31 cellular contexts compared by ENCODE assay signal in the genomic region with DNA sequence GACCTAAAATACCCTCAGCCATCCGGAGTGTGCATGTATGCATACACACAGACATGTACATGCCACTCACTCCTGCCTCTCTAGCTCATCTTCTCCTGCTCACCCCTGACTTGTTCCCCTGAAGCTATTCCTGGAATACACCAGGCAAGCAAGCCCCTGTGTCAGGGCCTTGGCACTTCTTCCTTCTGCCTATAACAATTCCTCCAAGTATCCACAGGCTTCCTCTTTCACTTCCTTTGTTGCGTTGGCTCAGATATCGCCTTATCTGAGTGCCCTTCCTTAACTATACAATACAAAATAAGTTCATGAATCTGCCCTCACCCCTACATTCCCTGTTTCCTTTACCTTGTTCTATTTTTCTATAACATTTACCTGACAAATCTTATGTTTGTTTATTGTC.
DNase-seq lines count a peak whose midpoint lies in the region; ATAC-seq, FAIRE-seq and TF ChIP-seq lines count a peak whose summit lies in the region.
"Had no signal": no experiment of that assay in that cellular context is flagged by ENCODE, and none has a peak within 500 bp of the region (broad histone marks: within the 10 kb centered on the region; RNA-seq: fewer than 3 reads in every experiment).

No MANE protein-coding gene starts in this region.

- H3K27ac Mint-ChIP-seq in endodermal cell = no peak overlapping the region
- H3K27ac Mint-ChIP-seq: activated CD4-positive, alpha-beta T cell treated with anti-CD3 and anti-CD28 coated beads, Interleukin-2, amount 10 ng/mL, durations not matched to agents 7 days and 5 days; activated naive CD8-positive, alpha-beta T cell treated with anti-CD3 and anti-CD28 coated beads for 36 hours; H9; mesothelial cell of epicardium; WTC11 had no signal

- no peaks in the 10 kb centered on the region for H3K4me1 ChIP-seq in liver (ENCODE audit: control insufficient read depth in 4 of 4, insufficient read depth in 4 of 4, low read length in 3 of 4)
- H3K4me1 ChIP-seq in HepG2 (ENCODE audit: insufficient read depth, low read length) = no peaks in the 10 kb centered on the region
- peaks cover 4% of the 10 kb centered on the region for H3K4me1 ChIP-seq in endodermal cell (ENCODE audit: control insufficient read depth, insufficient read depth, low read length)
- H3K4me1 ChIP-seq: A549, tibial artery had no signal

- no peak overlapping the region for H3K4me2 ChIP-seq in HepG2 (ENCODE audit: low read depth, low read length)
- H3K4me2 ChIP-seq: A549, PC-9 had no signal

- CTCF ChIA-PET in HepG2 (lab: Yijun Ruan, JAX; ENCODE audit: low intra/inter-chr PET ratio, low total read pairs) = no interaction called here

- POLR2A ChIA-PET in HepG2 (lab: Yijun Ruan, JAX) = no interaction called here

- no TSS peak for BruUV-seq in HepG2 (replicated peaks; lab: Mats Ljungman, UMichigan)

- H3K4me1 Mint-ChIP-seq in endodermal cell = peaks cover 14% of the 10 kb centered on the region
- H3K4me1 Mint-ChIP-seq: activated naive CD8-positive, alpha-beta T cell treated with anti-CD3 and anti-CD28 coated beads for 36 hours had no signal

- TF ChIP-seq CTCF in liver (IDR thresholded peaks at IDR 0.05; ENCODE audit: low read depth, low read length, missing input control) (no peak), HepG2 (CRISPR knock-in tag; IDR thresholded peaks at IDR 0.05) (no peak), endodermal cell (conservative IDR thresholded peaks at IDR 0.05) (no peak)

- TF ChIP-seq EP300 in HepG2 (IDR thresholded peaks at IDR 0.05; ENCODE audit: low read depth in 2 of 2, low read length in 2 of 2) (no peak), HepG2 (CRISPR knock-in tag; IDR thresholded peaks at IDR 0.05; ENCODE audit: borderline replicate concordance) (no peak)

- DNase-seq in HepG2 (ENCODE audit: low spot score) (no peak), OCI-M1 (lab: John Stamatoyannopoulos, UW) (peak; percentile 14), endodermal cell (peak; percentile 36), urothelium cell line (ENCODE audit: low spot score) (no peak), SW480 (ENCODE audit: low spot score) (no peak), NCI-H2029 (lab: John Stamatoyannopoulos, UW) (no peak)
- DNase-seq: activated CD4-positive, alpha-beta T cell treated with anti-CD3 and anti-CD28 coated beads, Interleukin-2, amount 10 ng/mL, durations not matched to agents 7 days and 5 days; activated gamma-delta T cell; activated naive CD8-positive, alpha-beta T cell treated with anti-CD3 and anti-CD28 coated beads for 36 hours; activated T-cell treated with anti-CD3 and anti-CD28 coated beads, Interleukin-2, amount 50 U/mL, for 1 hour; anterior cingulate cortex; CD8-positive, alpha-beta memory T cell; foreskin melanocyte; H9; heart left ventricle; islet precursor cell; NCI-H1092 treated with DMSO at 0.1 percent for 48 hours; NCI-H187 treated with DMSO at 0.1 percent for 48 hours; NCI-H2171 treated with DMSO at 0.1 percent for 48 hours; NCI-H510A; PC-9; stimulated activated CD4-positive, alpha-beta T cell treated with anti-CD3 and anti-CD28 coated beads, Interleukin-4, amount 100 ng/mL, for 24 hours; T-helper 9 cell; tibial artery had no signal

- ATAC-seq in HepG2 (no peak), HG03108 (IDR thresholded peaks at IDR 0.05; ENCODE audit: unreplicated experiment) (no peak)
- ATAC-seq: A549, WTC11 had no signal

- FAIRE-seq in HepG2 (lab: Jason Lieb, UNC) (no peak), urothelium cell line (lab: Jason Lieb, UNC) (peak; percentile 70)
- FAIRE-seq: A549 had no signal

- H3K4me3 ChIP-seq in liver (ENCODE audit: low read depth in 1 of 3, low read length in 3 of 3) = no peak overlapping the region
- no peak overlapping the region for H3K4me3 ChIP-seq in HepG2 (replicated peaks in 1 of 3; ENCODE audit: insufficient read depth in 1 of 3, low read depth in 2 of 3, low read length in 3 of 3)
- no peak overlapping the region for H3K4me3 ChIP-seq in endodermal cell (ENCODE audit: low read length)
- H3K4me3 ChIP-seq: A549, coronary artery, heart left ventricle, PC-9, tibial artery had no signal

- no peaks in the 10 kb centered on the region for H4K20me1 ChIP-seq in HepG2 (ENCODE audit: insufficient read depth, low read length)

- no peak overlapping the region for H3K9ac ChIP-seq in liver (ENCODE audit: low read depth in 1 of 2, low read length in 2 of 2)
- H3K9ac ChIP-seq in HepG2 (ENCODE audit: insufficient read depth, low read depth, low read length) = no peak overlapping the region
- H3K9ac ChIP-seq in endodermal cell (ENCODE audit: extremely low read depth, low read length, poor library complexity, severe bottlenecking) = no peak overlapping the region

- peaks cover 0 to 3% (median 0%) of the 10 kb centered on the region in 4 donors for H3K36me3 ChIP-seq in liver (ENCODE audit: control insufficient read depth in 4 of 4, insufficient read depth in 3 of 4, low read depth in 1 of 4, low read length in 3 of 4)
- H3K36me3 ChIP-seq in HepG2 (replicated peaks in 1 of 2; ENCODE audit: control insufficient read depth in 1 of 2, insufficient read depth in 2 of 2, low read length in 2 of 2) = no peaks in the 10 kb centered on the region
- no peaks in the 10 kb centered on the region for H3K36me3 ChIP-seq in endodermal cell (ENCODE audit: control insufficient read depth, insufficient read depth, low read length)

- TF ChIP-seq RAD21 in liver (IDR thresholded peaks at IDR 0.05) (no peak), HepG2 (CRISPR knock-in tag; IDR thresholded peaks at IDR 0.05) (no peak)

- H3K27ac ChIP-seq in liver (ENCODE audit: low read depth in 1 of 2, low read length in 2 of 2) (no peak overlapping the region), HepG2 (ENCODE audit: extremely low read length, insufficient read depth, low read length) (no peak overlapping the region), endodermal cell (ENCODE audit: low read depth, low read length) (no peak overlapping the region)
- H3K27ac ChIP-seq: A549, coronary artery, heart left ventricle, neutrophil, PC-9, tibial artery had no signal

- no peaks in the 10 kb centered on the region for H3K79me2 ChIP-seq in HepG2 (ENCODE audit: insufficient read depth, low read length)

- H3K9me3 Mint-ChIP-seq in endodermal cell = no peaks in the 10 kb centered on the region
- H3K9me3 Mint-ChIP-seq: activated CD4-positive, alpha-beta T cell treated with anti-CD3 and anti-CD28 coated beads, Interleukin-2, amount 10 ng/mL, durations not matched to agents 7 days and 5 days; activated naive CD8-positive, alpha-beta T cell treated with anti-CD3 and anti-CD28 coated beads for 36 hours; CD8-positive, alpha-beta memory T cell; H9; WTC11 had no signal

- TF ChIP-seq POLR2A in HepG2 (IDR thresholded peaks at IDR 0.05; ENCODE audit: insufficient read depth in 1 of 2, low read depth in 2 of 2, low read length in 2 of 2) = no peak

- H3K36me3 Mint-ChIP-seq in endodermal cell (ENCODE audit: low read depth) = peaks cover 3% of the 10 kb centered on the region
- H3K36me3 Mint-ChIP-seq: WTC11 had no signal

- no peak overlapping the region for H3K4me3 Mint-ChIP-seq in endodermal cell
- H3K4me3 Mint-ChIP-seq: activated CD4-positive, alpha-beta T cell treated with anti-CD3 and anti-CD28 coated beads, Interleukin-2, amount 10 ng/mL, durations not matched to agents 7 days and 5 days; activated naive CD8-positive, alpha-beta T cell treated with anti-CD3 and anti-CD28 coated beads for 36 hours; CD8-positive, alpha-beta memory T cell; mesothelial cell of epicardium; WTC11 had no signal

- no peak overlapping the region for H2AFZ ChIP-seq in HepG2 (ENCODE audit: low read length)
- H2AFZ ChIP-seq: PC-9 had no signal

- no peaks in the 10 kb centered on the region for H3K27me3 Mint-ChIP-seq in endodermal cell (ENCODE audit: insufficient read depth)
- H3K27me3 Mint-ChIP-seq: activated CD4-positive, alpha-beta T cell treated with anti-CD3 and anti-CD28 coated beads, Interleukin-2, amount 10 ng/mL, durations not matched to agents 7 days and 5 days; activated naive CD8-positive, alpha-beta T cell treated with anti-CD3 and anti-CD28 coated beads for 36 hours; CD8-positive, alpha-beta memory T cell had no signal

- H3K9me3 ChIP-seq in liver (ENCODE audit: control insufficient read depth in 4 of 4, low read length in 3 of 4) (no peaks in the 10 kb centered on the region), HepG2 (ENCODE audit: low read length) (no peaks in the 10 kb centered on the region), endodermal cell (ENCODE audit: control insufficient read depth, low read length) (no peaks in the 10 kb centered on the region)
- H3K9me3 ChIP-seq: A549, heart left ventricle, neutrophil, tibial artery had no signal

- in situ Hi-C loops in HepG2 (cut with HindIII; ENCODE audit: extremely low pct_ligation_motif_present, low pct_unique_long_range_greater_than_20kb) = no loop called here

- H3K27me3 ChIP-seq in liver (ENCODE audit: control insufficient read depth in 4 of 4, insufficient read depth in 4 of 4, low read length in 3 of 4) (no peaks in the 10 kb centered on the region), HepG2 (ENCODE audit: control insufficient read depth in 1 of 2, insufficient read depth in 2 of 2, low read length in 2 of 2) (no peaks in the 10 kb centered on the region), endodermal cell (ENCODE audit: control insufficient read depth, insufficient read depth, low read length, poor library complexity, severe bottlenecking) (no peaks in the 10 kb centered on the region)
- H3K27me3 ChIP-seq: heart left ventricle, neutrophil, tibial artery had no signal

- WGBS in liver = 80% methylated on average over 3 of the region's 3 CpGs
- 97% methylated on average over 3 of the region's 3 CpGs for WGBS in HepG2 (ENCODE audit: low lambda C conversion rate)
- WGBS in endodermal cell (ENCODE audit: insufficient coverage in 1 of 2, insufficient read length in 1 of 2), 2 experiments = 93 to 100% methylated on average over 2 to 3 of the region's 3 CpGs

- intact Hi-C loops in HepG2 (cut with micrococcal nuclease; ENCODE audit: unreplicated experiment) = no loop called here

TF ChIP-seq in liver, 16 proteins besides CTCF, POLR2A, EP300 and RAD21:
- TF ChIP-seq NR2F2 (IDR thresholded peaks at IDR 0.05) = peak; percentile 27
- no peak for TF ChIP-seq SP1 (IDR thresholded peaks at IDR 0.05)

TF ChIP-seq in HepG2, 621 proteins besides CTCF, POLR2A, EP300 and RAD21 (continues in another document):
- TF ChIP-seq NFRKB (IDR thresholded peaks at IDR 0.05) (no peak), RARA (CRISPR knock-in tag; IDR thresholded peaks at IDR 0.05) (no peak), ZNF335 (CRISPR knock-in tag; IDR thresholded peaks at IDR 0.05) (no peak), ZNF124 (CRISPR knock-in tag; IDR thresholded peaks at IDR 0.05) (no peak)

Comparison
In these comparisons a context has a peak if more than half of its experiments do, and no peak if none do; other contexts are left out.
1. DNase-seq: peak in OCI-M1 (single experiment) and endodermal cell (single experiment); none in HepG2 (single experiment), urothelium cell line (single experiment), SW480 (single experiment) and NCI-H2029 (single experiment).